In genomic region chr18:68500551-68500950, GRCh38 we compare ENCODE assay signal across 20 cellular contexts.
DNase-seq lines count a peak whose midpoint lies in the region; FAIRE-seq and TF ChIP-seq lines count a peak whose summit lies in the region.
"Had no signal": no experiment of that assay in that cellular context is flagged by ENCODE, and none has a peak within 500 bp of the region (broad histone marks: within the 10 kb centered on the region; RNA-seq: fewer than 3 reads in every experiment).

No MANE protein-coding gene starts in this region.

- H3K9ac ChIP-seq in endodermal cell (ENCODE audit: extremely low read depth, low read length, poor library complexity, severe bottlenecking) = no peak overlapping the region
- H3K9ac ChIP-seq in smooth muscle cell (ENCODE audit: low read depth) = no peak overlapping the region

- H3K27me3 ChIP-seq in endodermal cell (ENCODE audit: control insufficient read depth, insufficient read depth, low read length, poor library complexity, severe bottlenecking) (no peaks in the 10 kb centered on the region), smooth muscle cell (ENCODE audit: low read depth) (no peaks in the 10 kb centered on the region)
- H3K27me3 ChIP-seq: BE2C had no signal

- no peak overlapping the region for H3K27ac Mint-ChIP-seq in endodermal cell
- H3K27ac Mint-ChIP-seq: CD8-positive, alpha-beta memory T cell had no signal

- peaks cover 6% of the 10 kb centered on the region for H3K4me1 ChIP-seq in endodermal cell (ENCODE audit: control insufficient read depth, insufficient read depth, low read length)
- no peaks in the 10 kb centered on the region for H3K4me1 ChIP-seq in smooth muscle cell (ENCODE audit: low read depth)
- H3K4me1 ChIP-seq: BE2C, Caco-2, HAP-1 had no signal

- no peak for TF ChIP-seq CTCF in D721Med (IDR thresholded peaks at IDR 0.05; ENCODE audit: insufficient read depth, missing control alignments)
- TF ChIP-seq CTCF in endodermal cell (conservative IDR thresholded peaks at IDR 0.05) = no peak
- no peak for TF ChIP-seq CTCF in smooth muscle cell (IDR thresholded peaks at IDR 0.05; ENCODE audit: borderline replicate concordance, insufficient read depth, poor library complexity, severe bottlenecking)

- DNase-seq in D721Med (ENCODE audit: insufficient read length, low spot score) = no peak
- DNase-seq in OCI-M1 (lab: John Stamatoyannopoulos, UW) = peak; percentile 28
- DNase-seq in endodermal cell = no peak
- DNase-seq in smooth muscle cell (lab: John Stamatoyannopoulos, UW; ENCODE audit: unreplicated experiment) = no peak
- no peak for DNase-seq in mesenteric fat pad (ENCODE audit: low spot score)
- DNase-seq in substantia nigra (lab: John Stamatoyannopoulos, UW) = no peak
- DNase-seq in COLO668 (lab: John Stamatoyannopoulos, UW; ENCODE audit: unreplicated experiment) = no peak
- DNase-seq: ACHN; BE2C; C1 segment of cervical spinal cord; Caco-2; CD4-positive, CD25-positive, alpha-beta regulatory T cell; CD8-positive, alpha-beta memory T cell; DMS153; DMS79; GDM1 had no signal

- no peaks in the 10 kb centered on the region for H3F3A ChIP-seq in smooth muscle cell (ENCODE audit: low read depth)

- no peaks in the 10 kb centered on the region for H4K20me1 ChIP-seq in smooth muscle cell (ENCODE audit: low read depth)

- H3K27ac ChIP-seq in endodermal cell (ENCODE audit: low read depth, low read length) (no peak overlapping the region), smooth muscle cell (ENCODE audit: low read depth) (no peak overlapping the region), substantia nigra (ENCODE audit: low read depth, low read length, poor library complexity, severe bottlenecking) (no peak overlapping the region)
- H3K27ac ChIP-seq: HL-60 had no signal

- H3K9me3 ChIP-seq in endodermal cell (ENCODE audit: control insufficient read depth, low read length) (no peaks in the 10 kb centered on the region), smooth muscle cell (replicated peaks; ENCODE audit: low read depth) (no peaks in the 10 kb centered on the region)
- H3K9me3 ChIP-seq: BE2C, Caco-2, HAP-1 had no signal

- peaks cover 20% of the 10 kb centered on the region for H3K4me1 Mint-ChIP-seq in endodermal cell
- H3K4me1 Mint-ChIP-seq: CD4-positive, CD25-positive, alpha-beta regulatory T cell; CD8-positive, alpha-beta memory T cell had no signal

- no peaks in the 10 kb centered on the region for H3K9me3 Mint-ChIP-seq in endodermal cell

- H3K4me3 ChIP-seq in endodermal cell (ENCODE audit: low read length) = peak overlapping the region; percentile 21
- no peak overlapping the region for H3K4me3 ChIP-seq in smooth muscle cell
- H3K4me3 ChIP-seq: HAP-1 had no signal

- H3K36me3 ChIP-seq in endodermal cell (ENCODE audit: control insufficient read depth, insufficient read depth, low read length) (no peaks in the 10 kb centered on the region), smooth muscle cell (ENCODE audit: low read depth) (no peaks in the 10 kb centered on the region)
- H3K36me3 ChIP-seq: BE2C, HAP-1 had no signal

- no peak overlapping the region for H3K4me3 Mint-ChIP-seq in endodermal cell
- H3K4me3 Mint-ChIP-seq: CD4-positive, CD25-positive, alpha-beta regulatory T cell; CD8-positive, alpha-beta memory T cell had no signal

- no peak overlapping the region for H3K4me2 ChIP-seq in smooth muscle cell

- FAIRE-seq in D721Med (lab: Jason Lieb, UNC) = peak; percentile 99
- FAIRE-seq: GM12892, H1 had no signal

- no peaks in the 10 kb centered on the region for H3K79me2 ChIP-seq in smooth muscle cell (ENCODE audit: low read depth)

- H3K36me3 Mint-ChIP-seq in endodermal cell (ENCODE audit: low read depth) = no peaks in the 10 kb centered on the region
- H3K36me3 Mint-ChIP-seq: CD4-positive, CD25-positive, alpha-beta regulatory T cell; CD8-positive, alpha-beta memory T cell had no signal

- H3K27me3 Mint-ChIP-seq in endodermal cell (ENCODE audit: insufficient read depth) = no peaks in the 10 kb centered on the region
- H3K27me3 Mint-ChIP-seq: CD4-positive, CD25-positive, alpha-beta regulatory T cell had no signal

- H2AFZ ChIP-seq in smooth muscle cell (ENCODE audit: low read depth) = peak overlapping the region; percentile 3

- 84 to 90% methylated on average over 2 to 4 of the region's 4 CpGs for WGBS in endodermal cell (ENCODE audit: insufficient coverage in 1 of 2, insufficient read length in 1 of 2), 2 experiments
- 31% methylated on average over 4 of the region's 4 CpGs for WGBS in smooth muscle cell (ENCODE audit: low lambda C conversion rate)
